ENCODE assay signal across 8 cellular contexts in genomic region chr5:151319334-151319733, GRCh38. TPM values are rescaled to one million over a fixed set of nuclear protein-coding genes. Genes with fewer than 3 reads are reported as not detected.
DNase-seq lines count a peak whose midpoint lies in the region; ATAC-seq and TF ChIP-seq lines count a peak whose summit lies in the region.

No MANE protein-coding gene starts in this region.

- intact Hi-C loops in activated B cell treated with CpG ODN at 0.5 μM for 24 hours (cut with micrococcal nuclease) (loop anchor here (2.0 to 5.0 kb wide), 2 partner anchors 183 to 333 kb away; no protein-coding TSS in a partner anchor), left lung (cut with DNase I) (no loop called here)
- intact Hi-C loops in activated CD8-positive, alpha-beta T cell treated with anti-CD3 and anti-CD28 coated beads for 36 hours (cut with micrococcal nuclease): no loop called here
- intact Hi-C loops in CD4-positive, alpha-beta T cell (cut with DNase I, micrococcal nuclease): loop anchor here in 1 of 2 experiments (5.0 kb wide), 1 partner anchor 333 kb away; no protein-coding TSS in a partner anchor

- peak; percentile 72 for ATAC-seq in GM19397 (IDR thresholded peaks at IDR 0.05; ENCODE audit: unreplicated experiment)
- peak; percentile 83 for ATAC-seq in HG03565 (IDR thresholded peaks at IDR 0.05; ENCODE audit: unreplicated experiment)
- ATAC-seq in activated B cell treated with CpG ODN at 0.5 μM for 24 hours (ENCODE audit: low read depth): peak; percentile 68
- peak; percentile 38 for ATAC-seq in left lung
- no peak for ATAC-seq in activated CD8-positive, alpha-beta T cell treated with anti-CD3 and anti-CD28 coated beads for 36 hours
- no peak for ATAC-seq in CD4-positive, alpha-beta T cell (ENCODE audit: poor library complexity)

- POLR2A ChIA-PET in activated B cell treated with CpG ODN at 0.5 μM for 24 hours (lab: Charles Lee): no interaction called here
- POLR2A ChIA-PET in activated CD8-positive, alpha-beta T cell treated with anti-CD3 and anti-CD28 coated beads for 36 hours (lab: Charles Lee): no interaction called here
- POLR2A ChIA-PET in CD4-positive, alpha-beta T cell (lab: Charles Lee): no interaction called here

- CTCF ChIA-PET in activated B cell treated with CpG ODN at 0.5 μM for 24 hours (lab: Charles Lee): interaction anchor here (1.1 to 1.6 kb wide), 4 partner anchors 108 to 333 kb away, joined by 3 to 5 read pairs (median 4); partner anchors contain the start of gene SLC36A1
- CTCF ChIA-PET in activated CD8-positive, alpha-beta T cell treated with anti-CD3 and anti-CD28 coated beads for 36 hours (lab: Charles Lee): interaction anchor here (1.2 kb wide), 1 partner anchor 154 kb away, joined by 6 read pairs; no protein-coding TSS in a partner anchor
- CTCF ChIA-PET in CD4-positive, alpha-beta T cell (lab: Charles Lee): no interaction called here

- no peaks in the 10 kb centered on the region for H3K9me3 ChIP-seq in left lung
- H3K9me3 ChIP-seq in CD4-positive, alpha-beta T cell (ENCODE audit: control insufficient read depth, low read length): no peaks in the 10 kb centered on the region

- no peaks in the 10 kb centered on the region for H3K36me3 Mint-ChIP-seq in activated B cell treated with CpG ODN at 0.5 μM for 24 hours (ENCODE audit: low read depth)
- no peaks in the 10 kb centered on the region for H3K36me3 Mint-ChIP-seq in activated CD8-positive, alpha-beta T cell treated with anti-CD3 and anti-CD28 coated beads for 36 hours (ENCODE audit: low read depth)
- no peaks in the 10 kb centered on the region for H3K36me3 Mint-ChIP-seq in CD4-positive, alpha-beta T cell (ENCODE audit: low read depth)

- no peaks in the 10 kb centered on the region for H3K9me3 Mint-ChIP-seq in activated B cell treated with CpG ODN at 0.5 μM for 24 hours
- H3K9me3 Mint-ChIP-seq in activated CD8-positive, alpha-beta T cell treated with anti-CD3 and anti-CD28 coated beads for 36 hours: no peaks in the 10 kb centered on the region
- H3K9me3 Mint-ChIP-seq in CD4-positive, alpha-beta T cell: no peaks in the 10 kb centered on the region

- no peaks in the 10 kb centered on the region for H3K4me1 ChIP-seq in left lung

- H3K4me3 ChIP-seq in left lung: no peak overlapping the region

- peaks cover 3% of the 10 kb centered on the region for H3K27me3 Mint-ChIP-seq in activated B cell treated with CpG ODN at 0.5 μM for 24 hours
- H3K27me3 Mint-ChIP-seq in activated CD8-positive, alpha-beta T cell treated with anti-CD3 and anti-CD28 coated beads for 36 hours: peaks cover 6% of the 10 kb centered on the region
- H3K27me3 Mint-ChIP-seq in CD4-positive, alpha-beta T cell: peaks cover 20% of the 10 kb centered on the region

- H3K4me3 Mint-ChIP-seq in activated B cell treated with CpG ODN at 0.5 μM for 24 hours: no peak overlapping the region
- H3K4me3 Mint-ChIP-seq in activated CD8-positive, alpha-beta T cell treated with anti-CD3 and anti-CD28 coated beads for 36 hours: no peak overlapping the region
- H3K4me3 Mint-ChIP-seq in CD4-positive, alpha-beta T cell: no peak overlapping the region

- no peaks in the 10 kb centered on the region for H3K36me3 ChIP-seq in left lung

- peaks cover 11% of the 10 kb centered on the region for H3K4me1 Mint-ChIP-seq in activated B cell treated with CpG ODN at 0.5 μM for 24 hours
- no peaks in the 10 kb centered on the region for H3K4me1 Mint-ChIP-seq in activated CD8-positive, alpha-beta T cell treated with anti-CD3 and anti-CD28 coated beads for 36 hours (ENCODE audit: low read depth)
- no peaks in the 10 kb centered on the region for H3K4me1 Mint-ChIP-seq in CD4-positive, alpha-beta T cell (ENCODE audit: low read depth)

- DNase-seq in DMS 273 treated with DMSO at 0.1 percent for 48 hours (lab: John Stamatoyannopoulos, UW): peak; percentile 32
- DNase-seq in activated B cell treated with CpG ODN at 0.5 μM for 24 hours: no peak
- DNase-seq in left lung: no peak
- no peak for DNase-seq in activated CD4-positive, alpha-beta T cell treated with anti-CD3 and anti-CD28 coated beads for 1 hour
- DNase-seq in activated CD8-positive, alpha-beta T cell treated with anti-CD3 and anti-CD28 coated beads for 36 hours: no peak
- DNase-seq in CD4-positive, alpha-beta T cell: no peak

- H3K27ac ChIP-seq in left lung: no peak overlapping the region
- H3K27ac ChIP-seq in CD4-positive, alpha-beta T cell (ENCODE audit: low read depth, low read length): no peak overlapping the region

- no peak for TF ChIP-seq CTCF in activated B cell treated with CpG ODN at 0.5 μM for 24 hours (IDR thresholded peaks at IDR 0.05)
- TF ChIP-seq CTCF in left lung (IDR thresholded peaks at IDR 0.05): no peak
- no peak for TF ChIP-seq CTCF in activated CD8-positive, alpha-beta T cell treated with anti-CD3 and anti-CD28 coated beads for 36 hours (IDR thresholded peaks at IDR 0.05)
- TF ChIP-seq CTCF in CD4-positive, alpha-beta T cell (IDR thresholded peaks at IDR 0.05): no peak

- H3K27ac Mint-ChIP-seq in activated B cell treated with CpG ODN at 0.5 μM for 24 hours: peak overlapping the region; percentile 32
- H3K27ac Mint-ChIP-seq in activated CD8-positive, alpha-beta T cell treated with anti-CD3 and anti-CD28 coated beads for 36 hours: no peak overlapping the region
- H3K27ac Mint-ChIP-seq in CD4-positive, alpha-beta T cell: no peak overlapping the region

- H3K27me3 ChIP-seq in left lung: no peaks in the 10 kb centered on the region
- H3K27me3 ChIP-seq in CD4-positive, alpha-beta T cell (ENCODE audit: control insufficient read depth, insufficient read depth, low read length): no peaks in the 10 kb centered on the region

RNA-seq across cellular contexts. Expression of gene SLC36A3, which starts 15.8 kb away (rescaled TPM):
- not detected in 2 replicates for total RNA-seq in activated B cell treated with CpG ODN at 0.5 μM for 24 hours
- not detected for total RNA-seq in left lung
- not detected for total RNA-seq in activated CD8-positive, alpha-beta T cell treated with anti-CD3 and anti-CD28 coated beads for 36 hours
- total RNA-seq in CD4-positive, alpha-beta T cell: not detected

RNA-seq across cellular contexts. Expression of gene SLC36A2, which starts 28.0 kb away (rescaled TPM):
- total RNA-seq in activated B cell treated with CpG ODN at 0.5 μM for 24 hours: not detected in 2 replicates
- total RNA-seq in left lung: not detected
- total RNA-seq in activated CD8-positive, alpha-beta T cell treated with anti-CD3 and anti-CD28 coated beads for 36 hours: not detected
- total RNA-seq in CD4-positive, alpha-beta T cell: not detected

Comparison
In these comparisons a context has a peak if more than half of its experiments do, and no peak if none do; other contexts are left out.
1. ATAC-seq: peak in GM19397 (single experiment), HG03565 (single experiment), activated B cell treated with CpG ODN at 0.5 μM for 24 hours (single experiment) and left lung (single experiment); none in activated CD8-positive, alpha-beta T cell treated with anti-CD3 and anti-CD28 coated beads for 36 hours (single experiment) and CD4-positive, alpha-beta T cell (single experiment).